Comparison of ENCODE assay signal across 14 cellular contexts in the genomic region with DNA sequence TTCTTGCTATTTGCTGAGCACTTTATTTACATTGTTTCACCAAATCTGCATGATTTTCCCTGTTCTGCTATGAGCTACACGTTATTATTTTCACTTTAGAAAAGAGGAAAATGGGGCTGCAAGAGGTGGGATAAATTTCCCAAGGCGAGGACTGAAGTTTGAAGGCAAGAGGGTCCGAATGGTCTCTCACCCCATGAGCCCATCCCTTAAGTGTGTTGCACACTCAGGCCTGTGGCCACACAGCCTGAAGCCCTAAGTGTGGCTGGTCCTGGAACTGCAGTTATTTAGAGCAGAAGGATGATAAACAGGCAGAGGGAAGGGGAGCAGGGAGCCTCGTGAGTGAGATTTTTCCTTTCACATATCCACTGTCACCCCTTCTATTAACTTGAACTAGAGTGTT. TPM values are rescaled to one million over a fixed set of nuclear protein-coding genes. Genes with fewer than 3 reads are reported as not detected.
A peak's percentile ranks its signal among the peaks of the same experiment; 100 is the strongest.
DNase-seq lines count a peak whose midpoint lies in the region; ATAC-seq and TF ChIP-seq lines count a peak whose summit lies in the region.
"Had no signal": no experiment of that assay in that cellular context is flagged by ENCODE, and none has a peak within 500 bp of the region (broad histone marks: within the 10 kb centered on the region; RNA-seq: fewer than 3 reads in every experiment).

No MANE protein-coding gene starts in this region.

- in situ Hi-C loops in SK-MEL-5 (cut with HindIII; ENCODE audit: low pct_unique_long_range_greater_than_20kb, low sequenced_read_pairs), result no loop called here
- in situ Hi-C loops in KBM-7 (cut with MboI; ENCODE audit: low pct_unique_long_range_greater_than_20kb, low sequenced_read_pairs), result no loop called here

- H3K9me3 ChIP-seq in cardiac muscle cell (ENCODE audit: low read depth), result no peaks in the 10 kb centered on the region
- no peaks in the 10 kb centered on the region for H3K9me3 ChIP-seq in right atrium auricular region
- H3K9me3 ChIP-seq: stomach had no signal

- H3K27me3 ChIP-seq in cardiac muscle cell, result peaks cover 17% of the 10 kb centered on the region
- no peaks in the 10 kb centered on the region for H3K27me3 ChIP-seq in right atrium auricular region

- H3K4me1 ChIP-seq in cardiac muscle cell (ENCODE audit: low read depth) (no peaks in the 10 kb centered on the region), right atrium auricular region (peaks cover 0 to 17% of the 10 kb centered on the region in 2 donors)
- H3K4me1 ChIP-seq: parathyroid adenoma had no signal

- ATAC-seq in GM19452 (IDR thresholded peaks at IDR 0.05; ENCODE audit: unreplicated experiment) (no peak), GM21576 (IDR thresholded peaks at IDR 0.05; ENCODE audit: unreplicated experiment) (no peak)
- ATAC-seq: activated CD8-positive, alpha-beta T cell treated with anti-CD3 and anti-CD28 coated beads for 36 hours had no signal

- H3K27ac ChIP-seq in cardiac muscle cell, result no peak overlapping the region
- no peak overlapping the region for H3K27ac ChIP-seq in right atrium auricular region
- H3K27ac ChIP-seq: parathyroid adenoma, stomach had no signal

- DNase-seq in cardiac muscle cell (ENCODE audit: low read depth in 1 of 2, low spot score in 1 of 2) (peak in 1 of 2 donors; percentile 11), right atrium auricular region (ENCODE audit: low spot score) (no peak), SK-MEL-5 (ENCODE audit: low read depth, low spot score) (peak; percentile 18), fibroblast of pulmonary artery (ENCODE audit: low read depth) (no peak), AG08395 (ENCODE audit: low spot score) (no peak), KBM-7 (no peak)
- DNase-seq: activated CD8-positive, alpha-beta T cell treated with anti-CD3 and anti-CD28 coated beads for 36 hours; NCI-H345; stimulated activated CD4-positive, alpha-beta T cell treated with anti-CD3 and anti-CD28 coated beads, Interleukin-2, amount 100 ng/mL, for 48 hours; stomach had no signal

- TF ChIP-seq CTCF in cardiac muscle cell (IDR thresholded peaks at IDR 0.05; ENCODE audit: low read depth, low read length), result peak; percentile 28
- peak in 1 of 2 donors; percentile 42 for TF ChIP-seq CTCF in right atrium auricular region (IDR thresholded peaks at IDR 0.05)
- peak; percentile 17 for TF ChIP-seq CTCF in fibroblast of pulmonary artery (IDR thresholded peaks at IDR 0.05; ENCODE audit: low read length, missing control alignments)

- no peak overlapping the region for H3K4me3 ChIP-seq in cardiac muscle cell
- no peak overlapping the region for H3K4me3 ChIP-seq in right atrium auricular region
- no peak overlapping the region for H3K4me3 ChIP-seq in fibroblast of pulmonary artery (replicated peaks; ENCODE audit: low read depth, low read length)
- H3K4me3 ChIP-seq: lung, stomach had no signal

- H3K36me3 ChIP-seq in cardiac muscle cell, result no peaks in the 10 kb centered on the region
- H3K36me3 ChIP-seq in right atrium auricular region, result no peaks in the 10 kb centered on the region
- H3K36me3 ChIP-seq: stomach had no signal

RNA-seq across cellular contexts. Expression of gene PDE8B, which starts 7.8 kb away (rescaled TPM):
- 0.83 and 3.3 TPM in 2 replicates for total RNA-seq in cardiac muscle cell
- 0.84 and 1.4 TPM in 2 replicates for polyA plus RNA-seq in cardiac muscle cell
- 10 to 100 TPM; 22.2 to 64.5 TPM for total RNA-seq in right atrium auricular region
- total RNA-seq in SK-MEL-5 (2014; rRNA removed; shearing (Covaris generic)), result not detected in 2 replicates
- polyA plus RNA-seq in SK-MEL-5 (2015; cell fraction: cytosol; rRNA removed), result 0.15 TPM in 1 of 2 replicates, not detected in the other
- not detected in 2 replicates for polyA plus RNA-seq in SK-MEL-5 (2015; cell fraction: nucleus; rRNA removed)
